28 cellular contexts compared by ENCODE assay signal in genomic region chr11:102853055-102853454, GRCh38. TPM values are rescaled to one million over a fixed set of nuclear protein-coding genes. Genes with fewer than 3 reads are reported as not detected.
A peak's percentile ranks its signal among the peaks of the same experiment; 100 is the strongest.
DNase-seq lines count a peak whose midpoint lies in the region; ATAC-seq, FAIRE-seq and TF ChIP-seq lines count a peak whose summit lies in the region.
"Had no signal": no experiment of that assay in that cellular context is flagged by ENCODE, and none has a peak within 500 bp of the region (broad histone marks: within the 10 kb centered on the region; RNA-seq: fewer than 3 reads in every experiment).

No MANE protein-coding gene starts in this region.

- H3K4me3 ChIP-seq in mammary epithelial cell (replicated peaks in 1 of 3; ENCODE audit: insufficient read depth in 1 of 3, low read depth in 2 of 3, low read length in 3 of 3) (no peak overlapping the region), fibroblast of mammary gland (ENCODE audit: control insufficient read depth, low read depth, low read length) (no peak overlapping the region), spleen (no peak overlapping the region), pancreas (no peak overlapping the region)
- H3K4me3 ChIP-seq: BLaER1 treated with 17β-estradiol and CSF1 and Interleukin-3, amounts not matched to agents 10 nM and 100 nM; GM23248 had no signal

- CTCF ChIA-PET in mammary epithelial cell (lab: Charles Lee; ENCODE audit: low non-redundant PET) (no interaction called here), MCF 10A (lab: Yijun Ruan, JAX) (no interaction called here)

- no peak for FAIRE-seq in pancreas (lab: Jason Lieb, UNC)
- FAIRE-seq: A204.1, GM12891, GM18507, H1 had no signal

- H3K27me3 Mint-ChIP-seq in MCF 10A (ENCODE audit: insufficient read depth, unreplicated experiment) = no peaks in the 10 kb centered on the region

- no peaks in the 10 kb centered on the region for H3K36me3 ChIP-seq in mammary epithelial cell (ENCODE audit: insufficient read depth, low read length)
- H3K36me3 ChIP-seq in spleen = no peaks in the 10 kb centered on the region
- no peaks in the 10 kb centered on the region for H3K36me3 ChIP-seq in pancreas
- H3K36me3 ChIP-seq: BE2C; BLaER1 treated with 17β-estradiol and CSF1 and Interleukin-3, amounts not matched to agents 10 nM and 100 nM had no signal

- ATAC-seq in sciatic nerve (peak; percentile 57), pancreas (no peak)

- H4K20me1 ChIP-seq in mammary epithelial cell (ENCODE audit: insufficient read depth, low read length) = no peaks in the 10 kb centered on the region
- H4K20me1 ChIP-seq: BLaER1 treated with 17β-estradiol and CSF1 and Interleukin-3, amounts not matched to agents 10 nM and 100 nM had no signal

- H3K4me1 ChIP-seq in mammary epithelial cell (ENCODE audit: insufficient read depth, low read length) (peaks cover 51% of the 10 kb centered on the region), spleen (no peaks in the 10 kb centered on the region), pancreas (no peaks in the 10 kb centered on the region)
- H3K4me1 ChIP-seq: BE2C; BLaER1 treated with 17β-estradiol and CSF1 and Interleukin-3, amounts not matched to agents 10 nM and 100 nM had no signal

- no peak overlapping the region for H2AFZ ChIP-seq in mammary epithelial cell (ENCODE audit: low read depth, low read length)
- H2AFZ ChIP-seq: GM23248 had no signal

- H3K9me3 ChIP-seq in mammary epithelial cell (replicated peaks; ENCODE audit: insufficient read depth, low read length) (no peaks in the 10 kb centered on the region), spleen (no peaks in the 10 kb centered on the region), pancreas (no peaks in the 10 kb centered on the region)
- H3K9me3 ChIP-seq: BE2C; BLaER1 treated with 17β-estradiol and CSF1 and Interleukin-3, amounts not matched to agents 10 nM and 100 nM had no signal

- H3K27me3 ChIP-seq in mammary epithelial cell (ENCODE audit: insufficient read depth, low read length) = no peaks in the 10 kb centered on the region
- no peaks in the 10 kb centered on the region for H3K27me3 ChIP-seq in spleen (replicated peaks in 1 of 7)
- H3K27me3 ChIP-seq in pancreas = peaks cover 0 to 5% (median 0%) of the 10 kb centered on the region in 4 donors
- H3K27me3 ChIP-seq: BLaER1 treated with 17β-estradiol and CSF1 and Interleukin-3, amounts not matched to agents 10 nM and 100 nM had no signal

- in situ Hi-C loops in mammary epithelial cell (cut with MboI; ENCODE audit: low sequenced_read_pairs in 2 of 2) = no loop called here

- H3K79me2 ChIP-seq in mammary epithelial cell (ENCODE audit: insufficient read depth, low read length) = no peaks in the 10 kb centered on the region

- H3K27ac Mint-ChIP-seq in MCF 10A (ENCODE audit: low read depth, unreplicated experiment) = no peak overlapping the region
- H3K27ac Mint-ChIP-seq: CD14-positive monocyte; CD4-positive, alpha-beta T cell had no signal

- dilution Hi-C loops in mammary epithelial cell (cut with HindIII; ENCODE audit: low sequenced_read_pairs) = loop anchor here (5.0 kb wide), 2 partner anchors 39 to 71 kb away; partner anchors contain the start of gene MMP10

- no peak for DNase-seq in mammary epithelial cell
- DNase-seq in MCF 10A (ENCODE audit: unreplicated experiment) = no peak
- peak; percentile 43 for DNase-seq in fibroblast of mammary gland (ENCODE audit: low read depth)
- no peak for DNase-seq in sciatic nerve (ENCODE audit: low spot score)
- DNase-seq in spleen = no peak
- no peak for DNase-seq in stimulated activated CD4-positive, alpha-beta T cell treated with anti-CD3 and anti-CD28 coated beads, Interleukin-15, amount 100 ng/mL, for 24 hours
- no peak for DNase-seq in T1000 (lab: John Stamatoyannopoulos, UW)
- no peak for DNase-seq in pancreas
- DNase-seq: AML-193; BE2C; Calu3; CD4-positive, alpha-beta T cell; COR-L47; DMS53; DMS79 treated with DMSO at 0.1 percent for 48 hours; GF-D8; GM23248; H7; HCEC 1CT had no signal

- TF ChIP-seq CTCF in mammary epithelial cell (conservative IDR thresholded peaks at IDR 0.05 in 1 of 2, IDR thresholded peaks at IDR 0.05 in 1 of 2; ENCODE audit: extremely low read depth in 1 of 2, insufficient read depth in 1 of 2, low read depth in 1 of 2, low read length in 2 of 2) (no peak), MCF 10A (IDR thresholded peaks at IDR 0.05; ENCODE audit: unreplicated experiment) (no peak), fibroblast of mammary gland (conservative IDR thresholded peaks at IDR 0.05; ENCODE audit: control insufficient read depth, insufficient read depth, low read depth, low read length) (no peak), spleen (IDR thresholded peaks at IDR 0.05 in 8 of 11, conservative IDR thresholded peaks at IDR 0.05 in 3 of 11) (no peak), pancreas (IDR thresholded peaks at IDR 0.05) (no peak)

- no peak overlapping the region for H3K4me2 ChIP-seq in mammary epithelial cell (ENCODE audit: insufficient read depth, low read depth, low read length)
- H3K4me2 ChIP-seq: BLaER1 treated with 17β-estradiol and CSF1 and Interleukin-3, amounts not matched to agents 10 nM and 100 nM had no signal

- H3K4me1 Mint-ChIP-seq in MCF 10A (ENCODE audit: insufficient read depth, unreplicated experiment) = peaks cover 37% of the 10 kb centered on the region
- H3K4me1 Mint-ChIP-seq: CD14-positive monocyte had no signal

- no peaks in the 10 kb centered on the region for H3K36me3 Mint-ChIP-seq in MCF 10A (ENCODE audit: insufficient read depth, unreplicated experiment)
- H3K36me3 Mint-ChIP-seq: CD14-positive monocyte had no signal

- POLR2A ChIA-PET in MCF 10A (lab: Yijun Ruan, JAX) = interaction anchor here (0.6 kb wide), 1 partner anchor 85 kb away, joined by 3 read pairs; no protein-coding TSS in a partner anchor

- no peak overlapping the region for H3K4me3 Mint-ChIP-seq in MCF 10A (ENCODE audit: unreplicated experiment)
- H3K4me3 Mint-ChIP-seq: CD4-positive, alpha-beta T cell had no signal

- no TSS peak for BruUV-seq in mammary epithelial cell (replicated peaks; lab: Mats Ljungman, UMichigan)
- BruUV-seq in MCF 10A (replicated peaks; lab: Mats Ljungman, UMichigan) = no TSS peak

- H3K27ac ChIP-seq in mammary epithelial cell (ENCODE audit: insufficient read depth, low read depth, low read length) (peak overlapping the region; percentile 86), spleen (no peak overlapping the region), pancreas (no peak overlapping the region)
- H3K27ac ChIP-seq: 22Rv1; BLaER1 treated with 17β-estradiol and CSF1 and Interleukin-3, amounts not matched to agents 10 nM and 100 nM; GM23248 had no signal

- intact Hi-C loops in mammary epithelial cell (cut with micrococcal nuclease) = loop anchor here (5.0 kb wide), 1 partner anchor 59 kb away; no protein-coding TSS in a partner anchor
- intact Hi-C loops in MCF 10A (cut with micrococcal nuclease) = no loop called here
- intact Hi-C loops in sciatic nerve (cut with DNase I) = no loop called here
- intact Hi-C loops in spleen (cut with DNase I; ENCODE audit: low total_unique reads) = no loop called here
- intact Hi-C loops in pancreas (cut with DNase I) = no loop called here

- no peaks in the 10 kb centered on the region for H3K9me3 Mint-ChIP-seq in MCF 10A (ENCODE audit: unreplicated experiment)
- H3K9me3 Mint-ChIP-seq: CD14-positive monocyte; CD4-positive, alpha-beta T cell had no signal

- no peak overlapping the region for H3K9ac ChIP-seq in mammary epithelial cell (ENCODE audit: insufficient read depth, low read length)
- H3K9ac ChIP-seq: BLaER1 treated with 17β-estradiol and CSF1 and Interleukin-3, amounts not matched to agents 10 nM and 100 nM; GM23248 had no signal

- TF ChIP-seq POLR2A in spleen (IDR thresholded peaks at IDR 0.05) = no peak

- WGBS in mammary epithelial cell (ENCODE audit: low coverage, missing lambda C conversion rate) = 98% methylated on average over 3 of the region's 3 CpGs
- WGBS in spleen, 5 donors = 70 to 83% (median 77%) methylated on average over 3 of the region's 3 CpGs
- WGBS in pancreas, 2 donors = 57 to 67% methylated on average over 3 of the region's 3 CpGs

RNA-seq across cellular contexts. Expression of gene MMP3, which starts 9.6 kb away (rescaled TPM):
- total RNA-seq in mammary epithelial cell = 1 to 10 TPM in 1 of 2 donors, not detected in 1; 5.8 TPM
- polyA plus RNA-seq in mammary epithelial cell = 0.53 TPM
- not detected for polyA minus RNA-seq in mammary epithelial cell
- 0.19 TPM in 1 of 2 replicates, not detected in the other for total RNA-seq in MCF 10A (2022)
- total RNA-seq in sciatic nerve = 6.7 TPM
- total RNA-seq in spleen = not detected
- polyA plus RNA-seq in spleen = not detected
- under 1 TPM in 1 of 6 donors, not detected in 5; 0.16 TPM for total RNA-seq in pancreas
- polyA plus RNA-seq in pancreas = under 1 TPM in 1 of 2 donors, not detected in 1; 0.05 TPM
- total RNA-seq: Calu3; CD4-positive, alpha-beta T cell; G401; H1; H7 had no signal
- polyA plus RNA-seq: CD14-positive monocyte, H1 had no signal

RNA-seq across cellular contexts. Expression of gene MMP12, which starts 21.7 kb away (rescaled TPM):
- total RNA-seq in mammary epithelial cell (not detected), MCF 10A (2022) (not detected in 2 replicates), sciatic nerve (0.22 TPM), spleen (10 to 100 TPM in 1 of 7 donors, 1 to 10 TPM in 6; 1.7 to 64.9 (median 4.8) TPM), pancreas (under 1 TPM in 2 of 6 donors, not detected in 4; 0.12 to 0.19 TPM)
- polyA plus RNA-seq in mammary epithelial cell (0.03 TPM), spleen (1 to 10 TPM in 2 of 3 donors, under 1 TPM in 1; 0.52 to 8.1 (median 1.7) TPM), pancreas (not detected)
- not detected for polyA minus RNA-seq in mammary epithelial cell
- total RNA-seq: Calu3; CD4-positive, alpha-beta T cell; G401; H1; H7 had no signal
- polyA plus RNA-seq: AG04450, CD14-positive monocyte, H1 had no signal

RNA-seq across cellular contexts. Expression of gene MMP1, which starts 55.1 kb away (rescaled TPM):
- 10 to 100 TPM in 1 of 2 donors, 1 to 10 TPM in 1; 1.7 to 70.5 TPM for total RNA-seq in mammary epithelial cell
- polyA plus RNA-seq in mammary epithelial cell = 22.1 TPM
- polyA minus RNA-seq in mammary epithelial cell = 4.7 TPM
- 0.25 and 0.35 TPM in 2 replicates for total RNA-seq in MCF 10A (2022)
- 0.22 TPM for total RNA-seq in sciatic nerve
- 1 to 10 TPM; 1.2 to 8.8 (median 2.3) TPM for total RNA-seq in spleen
- polyA plus RNA-seq in spleen = 1 to 10 TPM in 2 of 3 donors, under 1 TPM in 1; 1.00 to 4.0 (median 2.4) TPM
- total RNA-seq in pancreas = 1 to 10 TPM in 1 of 6 donors, under 1 TPM in 5; 0.20 to 1.4 (median 0.52) TPM
- polyA plus RNA-seq in pancreas = 1 to 10 TPM in 1 of 2 donors, not detected in 1; 1.7 TPM
- total RNA-seq: CD4-positive, alpha-beta T cell; H1 had no signal
- polyA plus RNA-seq: CD14-positive monocyte, H1 had no signal
